Comparison of ENCODE assay signal across 15 cellular contexts in the genomic region with DNA sequence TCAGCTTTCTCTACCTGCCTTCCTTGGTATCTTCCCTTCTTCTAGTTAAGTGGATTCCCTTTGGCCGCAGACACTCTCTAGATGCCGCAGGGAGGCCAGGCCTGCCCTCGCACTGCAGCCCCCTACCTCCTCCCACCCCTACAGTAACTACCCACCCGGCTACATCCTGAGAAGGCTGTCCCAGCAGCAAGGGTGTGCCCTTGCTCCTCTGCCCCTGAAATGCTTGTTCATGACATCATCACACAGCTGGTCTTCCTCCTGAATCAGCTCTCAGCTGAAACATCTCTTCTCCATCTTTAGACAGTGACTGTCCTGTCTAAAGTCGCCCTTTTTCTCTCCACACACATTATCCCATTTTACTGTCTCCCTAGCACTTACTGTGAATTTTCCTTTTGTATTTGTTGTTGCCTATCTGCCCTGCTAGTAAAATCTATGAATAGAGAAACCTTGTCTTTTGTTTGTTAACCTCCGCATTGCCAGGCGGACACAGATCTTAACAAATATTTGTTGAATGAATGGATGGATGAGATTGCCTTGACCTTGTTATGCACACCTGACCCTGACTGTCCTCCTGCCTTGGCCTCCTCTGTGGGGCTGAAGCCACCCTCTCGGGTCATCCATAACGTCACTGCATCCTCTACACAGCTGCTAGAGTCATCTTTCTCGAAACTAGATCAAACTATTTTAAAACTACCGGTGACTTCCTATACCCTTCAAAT.
DNase-seq lines count a peak whose midpoint lies in the region; ATAC-seq and TF ChIP-seq lines count a peak whose summit lies in the region.
"Had no signal": no experiment of that assay in that cellular context is flagged by ENCODE, and none has a peak within 500 bp of the region (broad histone marks: within the 10 kb centered on the region; RNA-seq: fewer than 3 reads in every experiment).

No MANE protein-coding gene starts in this region.

- peaks cover 36 to 42% of the 10 kb centered on the region in 2 experiments for H3K4me1 Mint-ChIP-seq in H9
- peaks cover 56% of the 10 kb centered on the region for H3K4me1 Mint-ChIP-seq in central memory CD8-positive, alpha-beta T cell
- H3K4me1 Mint-ChIP-seq in activated T-cell treated with anti-CD3 and anti-CD28 coated beads, Interleukin-2, amount 50 U/mL, for 24 hours (ENCODE audit: low read depth) = peaks cover 54% of the 10 kb centered on the region

- H3K27me3 Mint-ChIP-seq in H9 (ENCODE audit: low read depth) = no peaks in the 10 kb centered on the region
- H3K27me3 Mint-ChIP-seq in central memory CD8-positive, alpha-beta T cell = no peaks in the 10 kb centered on the region
- H3K27me3 Mint-ChIP-seq in activated T-cell treated with anti-CD3 and anti-CD28 coated beads, Interleukin-2, amount 50 U/mL, for 24 hours = no peaks in the 10 kb centered on the region
- H3K27me3 Mint-ChIP-seq: IgD-negative memory B cell had no signal

- H3K4me3 ChIP-seq in BLaER1 (no peak overlapping the region), neuronal stem cell (ENCODE audit: low read length in 2 of 2) (no peak overlapping the region)
- H3K4me3 ChIP-seq: mucosa of descending colon had no signal

- H3K27me3 ChIP-seq in BLaER1 (no peaks in the 10 kb centered on the region), H9 (ENCODE audit: insufficient read depth, low read length) (no peaks in the 10 kb centered on the region), neuronal stem cell (ENCODE audit: control insufficient read depth in 3 of 3, insufficient read depth in 3 of 3, low read depth in 1 of 3, low read length in 3 of 3) (no peaks in the 10 kb centered on the region)

- H2AK5ac ChIP-seq in H9 (ENCODE audit: insufficient read length, low read length) (no peak overlapping the region), neuronal stem cell (ENCODE audit: low read depth, low read length) (no peak overlapping the region)

- H2AFZ ChIP-seq in H9 (ENCODE audit: low read length) (no peak overlapping the region), neuronal stem cell (ENCODE audit: low read length) (no peak overlapping the region)
- H2AFZ ChIP-seq: parathyroid adenoma had no signal

- H3K36me3 ChIP-seq in BLaER1 (peaks cover 8% of the 10 kb centered on the region; the same call in 1 of the 2 replicates), neuronal stem cell (replicated peaks in 1 of 2; ENCODE audit: control insufficient read depth in 2 of 2, insufficient read depth in 2 of 2, low read length in 2 of 2) (no peaks in the 10 kb centered on the region)

- peak overlapping the region; percentile 59 for H2BK5ac ChIP-seq in H9 (ENCODE audit: insufficient read length, low read length)
- H2BK5ac ChIP-seq in neuronal stem cell (ENCODE audit: low read length) = no peak overlapping the region

- H3K4ac ChIP-seq in H9 (ENCODE audit: low read depth, low read length) (no peak overlapping the region), neuronal stem cell (ENCODE audit: low read length) (no peak overlapping the region)

- H3K27ac Mint-ChIP-seq in H9 = peak overlapping the region; percentile 7 to 19 (median 11); a peak in 5 of 7 replicates
- H3K27ac Mint-ChIP-seq in central memory CD8-positive, alpha-beta T cell (ENCODE audit: low read depth) = peak overlapping the region; percentile 9
- no peak overlapping the region for H3K27ac Mint-ChIP-seq in activated T-cell treated with anti-CD3 and anti-CD28 coated beads, Interleukin-2, amount 50 U/mL, for 24 hours
- H3K27ac Mint-ChIP-seq: IgD-negative memory B cell had no signal

- no peaks in the 10 kb centered on the region for H3K9me3 Mint-ChIP-seq in H9
- H3K9me3 Mint-ChIP-seq in central memory CD8-positive, alpha-beta T cell = no peaks in the 10 kb centered on the region
- no peaks in the 10 kb centered on the region for H3K9me3 Mint-ChIP-seq in activated T-cell treated with anti-CD3 and anti-CD28 coated beads, Interleukin-2, amount 50 U/mL, for 24 hours
- H3K9me3 Mint-ChIP-seq: IgD-negative memory B cell had no signal

- H3K9ac ChIP-seq in BLaER1 (no peak overlapping the region), H9 (ENCODE audit: extremely low read depth, insufficient read length, low read length) (no peak overlapping the region), neuronal stem cell (ENCODE audit: low read depth, low read length, poor library complexity) (no peak overlapping the region)
- H3K9ac ChIP-seq: parathyroid adenoma had no signal

- no peaks in the 10 kb centered on the region for H4K20me1 ChIP-seq in BLaER1
- no peaks in the 10 kb centered on the region for H4K20me1 ChIP-seq in H9 (ENCODE audit: control insufficient read depth, insufficient read depth, insufficient read length)

- H4K91ac ChIP-seq in H9 (ENCODE audit: insufficient read length, low read depth, low read length) = no peak overlapping the region
- no peak overlapping the region for H4K91ac ChIP-seq in neuronal stem cell (ENCODE audit: low read depth, low read length, poor library complexity)

- H3K27ac ChIP-seq in BLaER1 (0 out of 2 replicates have a peak overlapping the region, but pooled peaks have one; percentile 11), H9 (ENCODE audit: insufficient read length, low read depth, low read length) (no peak overlapping the region), neuronal stem cell (replicated peaks; ENCODE audit: low read length) (no peak overlapping the region)
- H3K27ac ChIP-seq: parathyroid adenoma, VCaP had no signal

- DNase-seq in H9 (no peak), medulla oblongata (ENCODE audit: extremely low spot score) (peak; percentile 6), T-helper 1 cell (no peak), neuronal stem cell (ENCODE audit: low spot score) (no peak)
- DNase-seq in central memory CD8-positive, alpha-beta T cell (ENCODE audit: low spot score in 2 of 2) = no peak
- no peak for DNase-seq in activated T-cell treated with anti-CD3 and anti-CD28 coated beads, Interleukin-2, amount 50 U/mL, for 24 hours
- DNase-seq: effector CD4-positive, alpha-beta T cell; mucosa of descending colon; NCI-H1105 had no signal

- H3T11ph ChIP-seq in H9 (ENCODE audit: low read length) = no peak overlapping the region

- no peak overlapping the region for H3K56ac ChIP-seq in H9 (ENCODE audit: insufficient read length, low read depth, low read length)

- H3K4me1 ChIP-seq in BLaER1 = peaks cover 52% of the 10 kb centered on the region
- H3K4me1 ChIP-seq in H9 (ENCODE audit: insufficient read depth, low read length) = peaks cover 3% of the 10 kb centered on the region; the same call in 1 of the 2 replicates
- H3K4me1 ChIP-seq in neuronal stem cell (ENCODE audit: control insufficient read depth in 2 of 2, insufficient read depth in 1 of 2, low read depth in 1 of 2, low read length in 2 of 2) = no peaks in the 10 kb centered on the region
- H3K4me1 ChIP-seq: parathyroid adenoma had no signal

- H3K4me2 ChIP-seq in BLaER1 (peak overlapping the region; percentile 11; the same call in 1 of the 2 replicates), H9 (ENCODE audit: insufficient read depth, insufficient read length, low read length) (no peak overlapping the region), neuronal stem cell (ENCODE audit: insufficient read depth, low read length, poor library complexity, severe bottlenecking) (no peak overlapping the region)

- H3K18ac ChIP-seq in H9 (ENCODE audit: insufficient read length, low read depth, low read length) = no peak overlapping the region
- H3K18ac ChIP-seq in neuronal stem cell (ENCODE audit: low read length) = no peak overlapping the region

- H3K9me3 ChIP-seq in BLaER1 = 0 out of 2 replicates have a peak, but pooled peaks cover 12% of the 10 kb centered on the region
- no peaks in the 10 kb centered on the region for H3K9me3 ChIP-seq in H9 (ENCODE audit: control insufficient read depth, low read depth, low read length)
- no peaks in the 10 kb centered on the region for H3K9me3 ChIP-seq in neuronal stem cell (replicated peaks in 1 of 2; ENCODE audit: control insufficient read depth in 2 of 2, insufficient read depth in 1 of 2, low read depth in 1 of 2, low read length in 2 of 2)
- H3K9me3 ChIP-seq: mucosa of descending colon had no signal

- H3K79me2 ChIP-seq in H9 (ENCODE audit: insufficient read depth, low read length) = no peaks in the 10 kb centered on the region
- H3K79me2 ChIP-seq: parathyroid adenoma had no signal

- H3K14ac ChIP-seq in H9 (ENCODE audit: insufficient read depth, low read length) (0 out of 2 replicates have a peak overlapping the region, but pooled peaks have one; percentile 37), neuronal stem cell (ENCODE audit: low read length) (no peak overlapping the region)

- H3K79me1 ChIP-seq in H9 (ENCODE audit: insufficient read depth, low read depth, low read length, poor library complexity, severe bottlenecking) = no peaks in the 10 kb centered on the region
- H3K79me1 ChIP-seq in neuronal stem cell (ENCODE audit: low read depth, low read length) = no peaks in the 10 kb centered on the region

- no peak overlapping the region for H4K8ac ChIP-seq in H9 (replicated peaks; ENCODE audit: insufficient read length, low read depth, low read length)
- no peak overlapping the region for H4K8ac ChIP-seq in neuronal stem cell (ENCODE audit: low read depth, low read length)

- H3K36me3 Mint-ChIP-seq in H9 (ENCODE audit: insufficient read depth in 1 of 3, low read depth in 3 of 3) = no peaks in the 10 kb centered on the region
- H3K36me3 Mint-ChIP-seq in central memory CD8-positive, alpha-beta T cell (ENCODE audit: insufficient read depth) = peaks cover 2% of the 10 kb centered on the region
- H3K36me3 Mint-ChIP-seq in activated T-cell treated with anti-CD3 and anti-CD28 coated beads, Interleukin-2, amount 50 U/mL, for 24 hours (ENCODE audit: low read depth) = peaks cover 15% of the 10 kb centered on the region

- H2BK15ac ChIP-seq in H9 (ENCODE audit: low read depth, low read length) (no peak overlapping the region), neuronal stem cell (ENCODE audit: low read length) (no peak overlapping the region)

- H3K4me3 Mint-ChIP-seq in H9 = no peak overlapping the region
- H3K4me3 Mint-ChIP-seq in central memory CD8-positive, alpha-beta T cell = no peak overlapping the region
- no peak overlapping the region for H3K4me3 Mint-ChIP-seq in activated T-cell treated with anti-CD3 and anti-CD28 coated beads, Interleukin-2, amount 50 U/mL, for 24 hours
- H3K4me3 Mint-ChIP-seq: brain, IgD-negative memory B cell had no signal

- H2BK20ac ChIP-seq in H9 (ENCODE audit: low read depth, low read length, poor library complexity, severe bottlenecking) = no peak overlapping the region

- H4K5ac ChIP-seq in H9 (ENCODE audit: insufficient read length, low read depth, low read length) = peak overlapping the region; percentile 54

- H2BK12ac ChIP-seq in H9 (ENCODE audit: insufficient read length, low read depth, low read length) (no peak overlapping the region), neuronal stem cell (ENCODE audit: low read length) (no peak overlapping the region)

- H3K23me2 ChIP-seq in H9 (ENCODE audit: insufficient read length, low read depth, low read length, poor library complexity, severe bottlenecking) = no peaks in the 10 kb centered on the region

- no peak overlapping the region for H3K23ac ChIP-seq in H9 (ENCODE audit: insufficient read length, low read depth, low read length)
- no peak overlapping the region for H3K23ac ChIP-seq in neuronal stem cell (ENCODE audit: low read depth, low read length, poor library complexity)

- no CpG with 5 or more reads among the region's 11 CpGs for WGBS in H9 (ENCODE audit: extremely low coverage, insufficient read length, low lambda C conversion rate)
- no CpG with 5 or more reads among the region's 11 CpGs for WGBS in neuronal stem cell (ENCODE audit: extremely low coverage in 2 of 2, insufficient read length in 2 of 2, insufficient replicate concordance in 1 of 2), 2 donors

- no peak for TF ChIP-seq CTCF in H9 (conservative IDR thresholded peaks at IDR 0.05)

- H2BK120ac ChIP-seq in H9 (ENCODE audit: low read depth, low read length, poor library complexity, severe bottlenecking) = no peak overlapping the region
- H2BK120ac ChIP-seq in neuronal stem cell (ENCODE audit: low read depth, low read length) = no peak overlapping the region

- ATAC-seq in central memory CD8-positive, alpha-beta T cell (replicated peaks; ENCODE audit: extremely low read depth, poor library complexity, severe bottlenecking) = no peak
- no peak for ATAC-seq in HG02884 (IDR thresholded peaks at IDR 0.05; ENCODE audit: unreplicated experiment)
- ATAC-seq: mucosa of descending colon had no signal
